Comparison of ENCODE assay signal across 27 cellular contexts in the genomic region with DNA sequence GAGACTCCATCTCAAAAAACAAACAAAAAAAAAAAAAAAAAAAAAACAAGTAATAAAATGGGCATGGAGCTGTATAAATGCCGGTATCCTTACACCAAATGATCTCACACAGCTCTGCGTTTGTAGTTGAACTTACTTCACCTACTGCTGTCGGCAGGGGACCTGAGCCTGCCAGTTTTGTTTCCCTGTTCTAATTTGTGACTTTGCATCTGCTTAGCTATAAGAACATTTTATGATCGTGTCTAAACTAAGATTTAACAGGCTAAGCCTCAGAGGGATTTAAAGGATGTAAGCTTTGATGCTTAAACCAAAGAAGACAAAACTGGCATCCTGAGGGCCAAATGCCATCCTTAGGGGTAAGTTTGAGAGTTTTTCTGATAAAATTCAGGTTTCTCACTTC.
"Had no signal": no experiment of that assay in that cellular context is flagged by ENCODE, and none has a peak within 500 bp of the region (broad histone marks: within the 10 kb centered on the region; RNA-seq: fewer than 3 reads in every experiment).

No MANE protein-coding gene starts in this region.

- H3K9me3 ChIP-seq: adrenal gland, ascending aorta, lower lobe of right lung, right lobe of liver, thyroid gland, upper lobe of right lung had no signal

- H3K4me3 ChIP-seq: adrenal gland, ascending aorta, lower lobe of right lung, right lobe of liver, skin epidermis, thyroid gland, upper lobe of right lung had no signal

- H3K4me1 ChIP-seq: adrenal gland had no signal

- H3K27me3 ChIP-seq: adrenal gland, ascending aorta, right lobe of liver, thyroid gland, upper lobe of right lung had no signal

- H3K36me3 ChIP-seq: adrenal gland, ascending aorta, lower lobe of right lung, right lobe of liver, thyroid gland, upper lobe of right lung had no signal

- H3K27ac ChIP-seq: adrenal gland, ascending aorta, lower lobe of right lung, right lobe of liver, skin epidermis, thyroid gland, upper lobe of right lung had no signal

- ATAC-seq: activated CD4-positive, CD25-positive, alpha-beta regulatory T cell treated with anti-CD3 and anti-CD28 coated beads, Interleukin-2, amount 50 U/mL, for 24 hours; effector memory CD8-positive, alpha-beta T cell; left lobe of liver; lower lobe of right lung; natural killer cell; right lobe of liver; stimulated activated effector memory CD8-positive, alpha-beta T cell treated with anti-CD3 and anti-CD28 coated beads, Interleukin-12 subunit alpha, Interleukin-12 subunit beta, amount 100 ng/mL, for 72 hours; upper lobe of right lung had no signal

- DNase-seq: activated CD4-positive, alpha-beta T cell treated with anti-CD3 and anti-CD28 coated beads for 48 hours; activated CD4-positive, alpha-beta T cell treated with anti-CD3 and anti-CD28 coated beads, Interleukin-2, amount 50 U/mL, for 48 hours; activated CD8-positive, alpha-beta memory T cell treated with anti-CD3 and anti-CD28 coated beads for 24 hours; activated effector memory CD4-positive, alpha-beta T cell treated with Interleukin-2 at 50 U/mL for 16 hours; activated naive CD4-positive, alpha-beta T cell treated with anti-CD3 and anti-CD28 coated beads for 36 hours; activated naive CD8-positive, alpha-beta T cell treated with anti-CD3 and anti-CD28 coated beads for 36 hours; adrenal gland; cortex of kidney; effector memory CD8-positive, alpha-beta T cell; erythroblast; head of caudate nucleus; hippocampal formation; lower lobe of right lung; mesenchymal stem cell; natural killer cell; posterior cingulate gyrus; right lobe of liver; stimulated activated CD4-positive, alpha-beta T cell treated with anti-CD3 and anti-CD28 coated beads, Interleukin-4, amount 100 ng/mL, for 24 hours; substantia nigra; T-helper 1 cell; thyroid gland; upper lobe of right lung had no signal
